ENCODE assay signal across 8 cellular contexts in genomic region chr2:134217924-134218323, GRCh38. TPM values are rescaled to one million over a fixed set of nuclear protein-coding genes. Genes with fewer than 3 reads are reported as not detected.
DNase-seq lines count a peak whose midpoint lies in the region; ATAC-seq and TF ChIP-seq lines count a peak whose summit lies in the region.

No MANE protein-coding gene starts in this region.

- no peak for TF ChIP-seq POLR2A in thyroid gland (IDR thresholded peaks at IDR 0.05)

- ATAC-seq in GM18907 (IDR thresholded peaks at IDR 0.05; ENCODE audit: unreplicated experiment) = peak; percentile 66
- peak; percentile 71 for ATAC-seq in HG02678 (IDR thresholded peaks at IDR 0.05; ENCODE audit: unreplicated experiment)
- peak; percentile 67 for ATAC-seq in naive thymus-derived CD4-positive, alpha-beta T cell

- H3K36me3 ChIP-seq in naive thymus-derived CD4-positive, alpha-beta T cell (ENCODE audit: control insufficient read depth in 2 of 3, insufficient read depth in 3 of 3, low read length in 3 of 3) = no peaks in the 10 kb centered on the region
- H3K36me3 ChIP-seq in thyroid gland = no peaks in the 10 kb centered on the region

- H3K9me3 Mint-ChIP-seq in naive thymus-derived CD4-positive, alpha-beta T cell = peaks cover 0 to 10% (median 0%) of the 10 kb centered on the region in 11 donors

- no peak for TF ChIP-seq CTCF in thyroid gland (IDR thresholded peaks at IDR 0.05)

- H3K4me1 Mint-ChIP-seq in naive thymus-derived CD4-positive, alpha-beta T cell = peaks cover 45 to 69% (median 60%) of the 10 kb centered on the region in 7 donors

- peaks cover 5 to 10% (median 8%) of the 10 kb centered on the region in 5 donors for H3K36me3 Mint-ChIP-seq in naive thymus-derived CD4-positive, alpha-beta T cell

- peak overlapping the region; percentile 73 to 94 (median 89) for H3K27ac Mint-ChIP-seq in naive thymus-derived CD4-positive, alpha-beta T cell

- H3K27me3 Mint-ChIP-seq in naive thymus-derived CD4-positive, alpha-beta T cell = no peaks in the 10 kb centered on the region

- no peak overlapping the region for H3K4me3 ChIP-seq in naive thymus-derived CD4-positive, alpha-beta T cell (ENCODE audit: low read length)
- H3K4me3 ChIP-seq in thyroid gland (replicated peaks in 1 of 3) = no peak overlapping the region

- no peak overlapping the region for H3K27ac ChIP-seq in naive thymus-derived CD4-positive, alpha-beta T cell (ENCODE audit: low read depth, low read length)
- no peak overlapping the region for H3K27ac ChIP-seq in thyroid gland

- CTCF ChIA-PET in naive thymus-derived CD4-positive, alpha-beta T cell (lab: Charles Lee) = interaction anchor here (0.9 to 4.4 kb wide), 3 partner anchors 11 to 194 kb away, joined by 3 to 26 read pairs (median 4); no protein-coding TSS in a partner anchor

- POLR2A ChIA-PET in naive thymus-derived CD4-positive, alpha-beta T cell (lab: Charles Lee) = no interaction called here

- WGBS in thyroid gland, 2 donors = 88 to 100% methylated on average over 1 of the region's 1 CpG

- H3K27me3 ChIP-seq in naive thymus-derived CD4-positive, alpha-beta T cell (ENCODE audit: control insufficient read depth in 2 of 2, insufficient read depth in 2 of 2, low read length in 2 of 2) = no peaks in the 10 kb centered on the region
- no peaks in the 10 kb centered on the region for H3K27me3 ChIP-seq in thyroid gland

- intact Hi-C loops in naive thymus-derived CD4-positive, alpha-beta T cell (cut with micrococcal nuclease) = loop anchor here in 1 of 2 donors (5.0 kb wide), 1 partner anchor 36 kb away; no protein-coding TSS in a partner anchor
- intact Hi-C loops in thyroid gland (cut with DNase I) = no loop called here

- peak overlapping the region; percentile 18 to 81 (median 72) for H3K4me3 Mint-ChIP-seq in naive thymus-derived CD4-positive, alpha-beta T cell

- DNase-seq in NOMO-1 treated with dmso at 0.1 percent for 144 hours (lab: John Stamatoyannopoulos, UW; ENCODE audit: unreplicated experiment) = peak; percentile 10
- DNase-seq in naive thymus-derived CD4-positive, alpha-beta T cell = no peak
- DNase-seq in DMS53 (lab: John Stamatoyannopoulos, UW) = no peak
- DNase-seq in DMS153 (lab: John Stamatoyannopoulos, UW) = no peak
- DNase-seq in thyroid gland = no peak
- DNase-seq in NCI-H2171 treated with DMSO at 0.1 percent for 48 hours (lab: John Stamatoyannopoulos, UW) = no peak

- H3K4me1 ChIP-seq in naive thymus-derived CD4-positive, alpha-beta T cell (ENCODE audit: control insufficient read depth in 2 of 2, insufficient read depth in 2 of 2, low read length in 2 of 2) = peaks cover 43 to 47% of the 10 kb centered on the region in 2 donors
- H3K4me1 ChIP-seq in thyroid gland = peaks cover 5 to 9% of the 10 kb centered on the region in 2 donors

- no peaks in the 10 kb centered on the region for H3K9me3 ChIP-seq in naive thymus-derived CD4-positive, alpha-beta T cell (ENCODE audit: control insufficient read depth in 2 of 3, low read length in 3 of 3)
- no peaks in the 10 kb centered on the region for H3K9me3 ChIP-seq in thyroid gland

RNA-seq across cellular contexts. Expression of gene MGAT5, which starts 35.9 kb away (rescaled TPM):
- 10 to 100 TPM; 35.5 to 48.0 (median 40.3) TPM for total RNA-seq in naive thymus-derived CD4-positive, alpha-beta T cell
- polyA plus RNA-seq in naive thymus-derived CD4-positive, alpha-beta T cell = 1 to 10 TPM; 5.3 to 8.5 TPM
- total RNA-seq in thyroid gland = 10 to 100 TPM; 47.5 to 64.4 (median 50.4) TPM
